ENCODE assay signal across 26 cellular contexts in genomic region chr19:46340051-46340659, GRCh38. TPM values are rescaled to one million over a fixed set of nuclear protein-coding genes. Genes with fewer than 3 reads are reported as not detected.
"Had no signal": no experiment of that assay in that cellular context is flagged by ENCODE, and none has a peak within 500 bp of the region (broad histone marks: within the 10 kb centered on the region; RNA-seq: fewer than 3 reads in every experiment).

No MANE protein-coding gene starts in this region.

- H3K27ac Mint-ChIP-seq: activated CD4-positive, alpha-beta T cell treated with anti-CD3 and anti-CD28 coated beads, Interleukin-2, amount 10 ng/mL, durations not matched to agents 7 days and 5 days; activated naive CD8-positive, alpha-beta T cell treated with anti-CD3 and anti-CD28 coated beads for 36 hours; activated T-helper 1 cell treated with anti-CD3 and anti-CD28 coated beads, Interleukin-12 subunit alpha, Interleukin-12 subunit beta, Interleukin-2, Interleukin-4 antibody, amounts not matched to agents 30 ng/mL and 10 ng/mL and 1 ng/mL, durations not matched to agents 14 hours and 24 hours and 36 hours; T-helper 1 cell treated with Interleukin-12 subunit alpha and Interleukin-12 subunit beta and Interleukin-4 antibody, amounts not matched to agents 30 μg/mL and 1 μg/mL, for 36 hours; T-helper 2 cell treated with Interferon-gamma antibody and Interleukin-4, amounts not matched to agents 5 μg/mL and 100 μg/mL, for 36 hours had no signal

- DNase-seq: activated CD4-positive, alpha-beta T cell treated with anti-CD3 and anti-CD28 coated beads, Interleukin-2, amount 10 ng/mL, durations not matched to agents 7 days and 5 days; activated CD4-positive, alpha-beta T cell treated with anti-CD3 and anti-CD28 coated beads, Interleukin-2, amount 50 U/mL, for 48 hours; activated CD8-positive, alpha-beta memory T cell treated with anti-CD3 and anti-CD28 coated beads, Interleukin-2, amount 50 U/mL, for 4 hours; activated gamma-delta T cell treated with Interleukin-2 at 50 U/mL for 16 hours; activated naive CD4-positive, alpha-beta T cell treated with anti-CD3 and anti-CD28 coated beads, Interleukin-2, amount 50 U/mL, for 16 hours; activated naive CD8-positive, alpha-beta T cell treated with anti-CD3 and anti-CD28 coated beads for 36 hours; activated T-cell treated with anti-CD3 and anti-CD28 coated beads for 4 hours; activated T-cell treated with anti-CD3 and anti-CD28 coated beads, Interleukin-2, amount 50 U/mL, for 4 hours; amniotic stem cell; MM.1S; NCI-H1048; NCI-H1105 treated with DMSO at 0.1 percent for 48 hours; NCI-H1436; NCI-H1694; NCI-H1930; NCI-H2081 treated with DMSO at 0.1 percent for 48 hours; NCI-H345; NCI-H524 treated with DMSO at 0.1 percent for 48 hours; OCI-M1; Right ventricle myocardium superior had no signal

- H3K36me3 Mint-ChIP-seq: activated naive CD8-positive, alpha-beta T cell treated with anti-CD3 and anti-CD28 coated beads for 36 hours had no signal

- H3K9me3 Mint-ChIP-seq: activated CD4-positive, alpha-beta T cell treated with anti-CD3 and anti-CD28 coated beads, Interleukin-2, amount 10 ng/mL, durations not matched to agents 7 days and 5 days; activated naive CD8-positive, alpha-beta T cell treated with anti-CD3 and anti-CD28 coated beads for 36 hours; activated T-cell treated with anti-CD3 and anti-CD28 coated beads, Interleukin-2, amount 50 U/mL, for 4 hours; activated T-helper 1 cell treated with anti-CD3 and anti-CD28 coated beads, Interleukin-12 subunit alpha, Interleukin-12 subunit beta, Interleukin-2, Interleukin-4 antibody, amounts not matched to agents 30 ng/mL and 10 ng/mL and 1 ng/mL, durations not matched to agents 14 hours and 24 hours and 36 hours; central memory CD8-positive, alpha-beta T cell; T-helper 1 cell treated with Interleukin-12 subunit alpha and Interleukin-12 subunit beta and Interleukin-4 antibody, amounts not matched to agents 30 μg/mL and 1 μg/mL, for 36 hours; T-helper 2 cell treated with Interferon-gamma antibody and Interleukin-4, amounts not matched to agents 5 μg/mL and 100 μg/mL, for 36 hours had no signal

- H3K4me1 Mint-ChIP-seq: activated CD4-positive, alpha-beta T cell treated with anti-CD3 and anti-CD28 coated beads, Interleukin-2, amount 10 ng/mL, durations not matched to agents 7 days and 5 days; activated naive CD8-positive, alpha-beta T cell treated with anti-CD3 and anti-CD28 coated beads for 36 hours; central memory CD8-positive, alpha-beta T cell had no signal

- ATAC-seq: activated T-cell treated with anti-CD3 and anti-CD28 coated beads, Interleukin-2, amount 50 U/mL, for 4 hours had no signal

- H3K4me3 Mint-ChIP-seq: activated CD4-positive, alpha-beta T cell treated with anti-CD3 and anti-CD28 coated beads, Interleukin-2, amount 10 ng/mL, durations not matched to agents 7 days and 5 days; activated naive CD8-positive, alpha-beta T cell treated with anti-CD3 and anti-CD28 coated beads for 36 hours; activated T-cell treated with anti-CD3 and anti-CD28 coated beads, Interleukin-2, amount 50 U/mL, for 4 hours; activated T-helper 1 cell treated with anti-CD3 and anti-CD28 coated beads, Interleukin-12 subunit alpha, Interleukin-12 subunit beta, Interleukin-2, Interleukin-4 antibody, amounts not matched to agents 30 ng/mL and 10 ng/mL and 1 ng/mL, durations not matched to agents 14 hours and 24 hours and 36 hours; central memory CD8-positive, alpha-beta T cell; T-helper 1 cell treated with Interleukin-12 subunit alpha and Interleukin-12 subunit beta and Interleukin-4 antibody, amounts not matched to agents 30 μg/mL and 1 μg/mL, for 36 hours; T-helper 2 cell treated with Interferon-gamma antibody and Interleukin-4, amounts not matched to agents 5 μg/mL and 100 μg/mL, for 36 hours had no signal

RNA-seq across cellular contexts. Expression of gene HIF3A, which starts 43.3 kb away (rescaled TPM):
- total RNA-seq: activated CD4-positive, alpha-beta T cell treated with anti-CD3 and anti-CD28 coated beads, Interleukin-2, amount 10 ng/mL, durations not matched to agents 7 days and 5 days; activated naive CD8-positive, alpha-beta T cell treated with anti-CD3 and anti-CD28 coated beads for 36 hours; activated T-helper 1 cell treated with anti-CD3 and anti-CD28 coated beads, Interleukin-12 subunit alpha, Interleukin-12 subunit beta, Interleukin-2, Interleukin-4 antibody, amounts not matched to agents 30 ng/mL and 10 ng/mL and 1 ng/mL, durations not matched to agents 14 hours and 24 hours and 36 hours; LHCN-M2; NCI-H460 had no signal
